Comparison of ENCODE assay signal across 10 cellular contexts in the genomic region with DNA sequence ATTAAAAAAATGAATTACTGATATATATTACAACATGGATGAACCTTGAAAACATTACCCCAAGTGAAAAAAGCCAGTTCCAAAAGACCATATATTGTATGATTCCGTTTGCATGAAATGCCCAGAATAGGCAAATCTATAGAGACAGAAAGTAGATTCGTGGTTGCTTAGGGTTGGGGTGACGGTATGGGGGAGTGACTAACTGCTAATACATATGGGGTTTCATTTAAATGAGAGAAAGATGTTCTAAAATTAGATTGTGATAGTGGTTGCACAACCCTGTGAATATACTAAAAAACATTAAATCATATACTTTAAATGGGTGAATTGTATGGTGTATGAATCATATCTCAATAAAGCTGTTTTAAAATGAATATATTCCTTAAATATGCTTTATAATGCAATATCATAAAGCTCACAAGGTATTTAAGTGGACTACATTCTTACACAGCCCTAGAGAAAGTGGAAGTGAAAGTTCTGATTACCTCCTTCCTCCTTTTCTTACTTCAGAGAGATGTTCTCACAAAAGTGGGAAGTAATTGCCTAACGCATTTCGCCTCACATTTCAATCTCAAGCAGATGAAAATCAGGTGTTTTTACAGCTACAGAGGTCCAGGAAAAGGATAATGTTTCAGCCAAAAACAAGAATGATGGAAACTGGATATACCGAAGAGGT.
DNase-seq lines count a peak whose midpoint lies in the region; ATAC-seq and TF ChIP-seq lines count a peak whose summit lies in the region.
"Had no signal": no experiment of that assay in that cellular context is flagged by ENCODE, and none has a peak within 500 bp of the region (broad histone marks: within the 10 kb centered on the region; RNA-seq: fewer than 3 reads in every experiment).

No MANE protein-coding gene starts in this region.

- H3K27ac Mint-ChIP-seq in IgD-negative memory B cell (peak overlapping the region in 2 of 3 donors; percentile 9 to 59), glutamatergic neuron (ENCODE audit: unreplicated experiment) (no peak overlapping the region)
- no peak overlapping the region for H3K27ac Mint-ChIP-seq in naive thymus-derived CD4-positive, alpha-beta T cell
- no peak overlapping the region for H3K27ac Mint-ChIP-seq in CD4-positive, alpha-beta T cell
- no peak overlapping the region for H3K27ac Mint-ChIP-seq in activated naive CD4-positive, alpha-beta T cell treated with anti-CD3 and anti-CD28 coated beads for 36 hours
- H3K27ac Mint-ChIP-seq: activated T-cell treated with anti-CD3 and anti-CD28 coated beads, Interleukin-2, amount 50 U/mL, for 72 hours had no signal

- POLR2A ChIA-PET in naive thymus-derived CD4-positive, alpha-beta T cell (lab: Charles Lee), result no interaction called here
- POLR2A ChIA-PET in CD4-positive, alpha-beta T cell (lab: Charles Lee), result no interaction called here

- no peak for DNase-seq in naive thymus-derived CD4-positive, alpha-beta T cell
- DNase-seq in NCI-H526 (lab: John Stamatoyannopoulos, UW) (no peak), glutamatergic neuron (no peak)
- no peak for DNase-seq in CD4-positive, alpha-beta T cell
- no peak for DNase-seq in activated naive CD4-positive, alpha-beta T cell treated with anti-CD3 and anti-CD28 coated beads for 36 hours
- DNase-seq: activated T-cell treated with anti-CD3 and anti-CD28 coated beads, Interleukin-2, amount 50 U/mL, for 72 hours; kidney glomerular epithelial cell had no signal

- peaks cover 3% of the 10 kb centered on the region for H3K27me3 Mint-ChIP-seq in IgD-negative memory B cell
- H3K27me3 Mint-ChIP-seq in naive thymus-derived CD4-positive, alpha-beta T cell, result peaks cover 13 to 26% (median 17%) of the 10 kb centered on the region in 5 donors
- H3K27me3 Mint-ChIP-seq in glutamatergic neuron (ENCODE audit: unreplicated experiment), result peaks cover 2% of the 10 kb centered on the region
- H3K27me3 Mint-ChIP-seq in CD4-positive, alpha-beta T cell, result peaks cover 12% of the 10 kb centered on the region
- peaks cover 9% of the 10 kb centered on the region for H3K27me3 Mint-ChIP-seq in activated naive CD4-positive, alpha-beta T cell treated with anti-CD3 and anti-CD28 coated beads for 36 hours (ENCODE audit: low read depth)

- CTCF ChIA-PET in naive thymus-derived CD4-positive, alpha-beta T cell (lab: Charles Lee), result no interaction called here
- CTCF ChIA-PET in CD4-positive, alpha-beta T cell (lab: Charles Lee), result no interaction called here
- CTCF ChIA-PET in activated naive CD4-positive, alpha-beta T cell treated with anti-CD3 and anti-CD28 coated beads for 36 hours (lab: Charles Lee), result no interaction called here

- H3K27ac ChIP-seq in naive thymus-derived CD4-positive, alpha-beta T cell (ENCODE audit: low read depth, low read length), result no peak overlapping the region
- H3K27ac ChIP-seq in CD4-positive, alpha-beta T cell (ENCODE audit: low read depth, low read length), result no peak overlapping the region

- H3K4me3 ChIP-seq in naive thymus-derived CD4-positive, alpha-beta T cell (ENCODE audit: low read length), result no peak overlapping the region

- H3K4me3 Mint-ChIP-seq in IgD-negative memory B cell, result peak overlapping the region in 2 of 4 donors; percentile 13 to 58
- H3K4me3 Mint-ChIP-seq in naive thymus-derived CD4-positive, alpha-beta T cell, result no peak overlapping the region
- H3K4me3 Mint-ChIP-seq in glutamatergic neuron (ENCODE audit: unreplicated experiment), result no peak overlapping the region
- H3K4me3 Mint-ChIP-seq in CD4-positive, alpha-beta T cell, result no peak overlapping the region
- no peak overlapping the region for H3K4me3 Mint-ChIP-seq in activated naive CD4-positive, alpha-beta T cell treated with anti-CD3 and anti-CD28 coated beads for 36 hours

- no peaks in the 10 kb centered on the region for H3K36me3 ChIP-seq in naive thymus-derived CD4-positive, alpha-beta T cell (ENCODE audit: control insufficient read depth in 2 of 3, insufficient read depth in 3 of 3, low read length in 3 of 3)

- H3K9me3 Mint-ChIP-seq in IgD-negative memory B cell (peaks cover 0 to 2% (median 0%) of the 10 kb centered on the region in 3 donors), glutamatergic neuron (ENCODE audit: unreplicated experiment) (no peaks in the 10 kb centered on the region)
- peaks cover 0 to 2% (median 0%) of the 10 kb centered on the region in 11 donors for H3K9me3 Mint-ChIP-seq in naive thymus-derived CD4-positive, alpha-beta T cell
- H3K9me3 Mint-ChIP-seq in CD4-positive, alpha-beta T cell, result no peaks in the 10 kb centered on the region
- H3K9me3 Mint-ChIP-seq in activated naive CD4-positive, alpha-beta T cell treated with anti-CD3 and anti-CD28 coated beads for 36 hours, result no peaks in the 10 kb centered on the region

- H3K4me1 Mint-ChIP-seq in IgD-negative memory B cell (peaks cover 8 to 12% (median 9%) of the 10 kb centered on the region in 3 donors), glutamatergic neuron (ENCODE audit: low read depth, unreplicated experiment) (peaks cover 10% of the 10 kb centered on the region)
- H3K4me1 Mint-ChIP-seq in naive thymus-derived CD4-positive, alpha-beta T cell, result peaks cover 0 to 5% (median 0%) of the 10 kb centered on the region in 7 donors
- H3K4me1 Mint-ChIP-seq in CD4-positive, alpha-beta T cell (ENCODE audit: low read depth), result no peaks in the 10 kb centered on the region
- no peaks in the 10 kb centered on the region for H3K4me1 Mint-ChIP-seq in activated naive CD4-positive, alpha-beta T cell treated with anti-CD3 and anti-CD28 coated beads for 36 hours (ENCODE audit: low read depth)

- H3K36me3 Mint-ChIP-seq in IgD-negative memory B cell, result no peaks in the 10 kb centered on the region
- no peaks in the 10 kb centered on the region for H3K36me3 Mint-ChIP-seq in naive thymus-derived CD4-positive, alpha-beta T cell
- peaks cover 4% of the 10 kb centered on the region for H3K36me3 Mint-ChIP-seq in glutamatergic neuron (ENCODE audit: unreplicated experiment)
- no peaks in the 10 kb centered on the region for H3K36me3 Mint-ChIP-seq in CD4-positive, alpha-beta T cell (ENCODE audit: low read depth)
- no peaks in the 10 kb centered on the region for H3K36me3 Mint-ChIP-seq in activated naive CD4-positive, alpha-beta T cell treated with anti-CD3 and anti-CD28 coated beads for 36 hours (ENCODE audit: low read depth)

- H3K4me1 ChIP-seq in naive thymus-derived CD4-positive, alpha-beta T cell (ENCODE audit: control insufficient read depth in 2 of 2, insufficient read depth in 2 of 2, low read length in 2 of 2), result no peaks in the 10 kb centered on the region

- no peaks in the 10 kb centered on the region for H3K27me3 ChIP-seq in naive thymus-derived CD4-positive, alpha-beta T cell (ENCODE audit: control insufficient read depth in 2 of 2, insufficient read depth in 2 of 2, low read length in 2 of 2)
- peaks cover 5% of the 10 kb centered on the region for H3K27me3 ChIP-seq in CD4-positive, alpha-beta T cell (ENCODE audit: control insufficient read depth, insufficient read depth, low read length)

- intact Hi-C loops in naive thymus-derived CD4-positive, alpha-beta T cell (cut with micrococcal nuclease), result no loop called here
- intact Hi-C loops in CD4-positive, alpha-beta T cell (cut with DNase I, micrococcal nuclease), result no loop called here
- intact Hi-C loops in activated naive CD4-positive, alpha-beta T cell treated with anti-CD3 and anti-CD28 coated beads for 36 hours (cut with micrococcal nuclease), result no loop called here

- H3K9me3 ChIP-seq in naive thymus-derived CD4-positive, alpha-beta T cell (ENCODE audit: control insufficient read depth in 2 of 3, low read length in 3 of 3), result no peaks in the 10 kb centered on the region
- no peaks in the 10 kb centered on the region for H3K9me3 ChIP-seq in CD4-positive, alpha-beta T cell (ENCODE audit: control insufficient read depth, low read length)

- peak; percentile 52 for ATAC-seq in GM19023 (IDR thresholded peaks at IDR 0.05; ENCODE audit: unreplicated experiment)
- peak; percentile 78 for ATAC-seq in HG02642 (IDR thresholded peaks at IDR 0.05; ENCODE audit: poor library complexity, unreplicated experiment)
- ATAC-seq in naive thymus-derived CD4-positive, alpha-beta T cell, result peak; percentile 79
- no peak for ATAC-seq in CD4-positive, alpha-beta T cell (ENCODE audit: poor library complexity)
- ATAC-seq: activated T-cell treated with anti-CD3 and anti-CD28 coated beads, Interleukin-2, amount 50 U/mL, for 72 hours had no signal

- TF ChIP-seq CTCF in glutamatergic neuron (IDR thresholded peaks at IDR 0.05; ENCODE audit: partially characterized antibody, unreplicated experiment), result no peak
- TF ChIP-seq CTCF in CD4-positive, alpha-beta T cell (IDR thresholded peaks at IDR 0.05), result no peak

Comparison
In these comparisons a context has a peak if more than half of its experiments do, and no peak if none do; other contexts are left out.
1. H3K27ac Mint-ChIP-seq: peak in IgD-negative memory B cell (2 of 3); none in naive thymus-derived CD4-positive, alpha-beta T cell (0 of 9), glutamatergic neuron (single experiment), CD4-positive, alpha-beta T cell (single experiment) and activated naive CD4-positive, alpha-beta T cell treated with anti-CD3 and anti-CD28 coated beads for 36 hours (single experiment).